ENCODE assay signal across 30 cellular contexts in the genomic region with DNA sequence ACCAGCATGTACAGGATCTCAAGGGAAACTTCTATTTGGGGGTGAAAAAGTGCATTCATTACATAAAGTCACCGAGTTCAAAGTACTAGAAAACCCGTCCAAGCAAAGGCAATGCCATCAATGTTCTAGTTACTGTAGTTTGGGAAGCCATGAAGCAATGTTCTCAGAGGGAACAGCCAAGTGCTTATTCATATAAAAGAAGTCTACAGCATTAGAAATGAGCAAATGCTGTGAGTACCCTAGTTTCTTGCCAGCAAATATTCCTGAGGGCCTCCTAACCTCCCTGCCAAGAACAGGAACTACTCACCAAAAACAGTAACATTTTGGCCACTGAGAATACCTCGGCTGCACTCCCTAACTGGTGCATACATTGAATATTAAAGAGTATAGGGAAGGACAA.
DNase-seq lines count a peak whose midpoint lies in the region; ATAC-seq and TF ChIP-seq lines count a peak whose summit lies in the region.
"Had no signal": no experiment of that assay in that cellular context is flagged by ENCODE, and none has a peak within 500 bp of the region (broad histone marks: within the 10 kb centered on the region; RNA-seq: fewer than 3 reads in every experiment).

No MANE protein-coding gene starts in this region.

- no peaks in the 10 kb centered on the region for H3F3A ChIP-seq in MM.1S (ENCODE audit: insufficient read depth, low read length)

- no peaks in the 10 kb centered on the region for H4K20me1 ChIP-seq in MM.1S (ENCODE audit: insufficient read depth, low read length)

- intact Hi-C loops in aorta (cut with DNase I) = no loop called here

- no peaks in the 10 kb centered on the region for H3K9me2 ChIP-seq in MM.1S (replicated peaks; ENCODE audit: insufficient read depth, low read length)

- H3K4me2 ChIP-seq in MM.1S (ENCODE audit: low read depth, low read length) = no peak overlapping the region
- H3K4me2 ChIP-seq: KMS-11 had no signal

- H2AFZ ChIP-seq in MM.1S (ENCODE audit: low read length) = no peak overlapping the region

- no peaks in the 10 kb centered on the region for H3K9me3 ChIP-seq in MM.1S (replicated peaks; ENCODE audit: insufficient read depth, low read length)
- H3K9me3 ChIP-seq in adipocyte (ENCODE audit: control insufficient read depth, low read length) = no peaks in the 10 kb centered on the region
- H3K9me3 ChIP-seq in aorta (ENCODE audit: control insufficient read depth, low read length) = no peaks in the 10 kb centered on the region
- H3K9me3 ChIP-seq: Caco-2 had no signal

- H3K27ac ChIP-seq in MM.1S (ENCODE audit: low read length) (no peak overlapping the region), aorta (ENCODE audit: low read depth in 1 of 2, low read length in 2 of 2) (no peak overlapping the region)
- H3K27ac ChIP-seq: C4-2B, HL-60, KMS-11 had no signal

- no peaks in the 10 kb centered on the region for H3K79me2 ChIP-seq in MM.1S (ENCODE audit: low read length)

- H3K4me1 ChIP-seq in MM.1S (ENCODE audit: low read length) (no peaks in the 10 kb centered on the region), adipocyte (ENCODE audit: control insufficient read depth, insufficient read depth, low read length) (peaks cover 20% of the 10 kb centered on the region), aorta (ENCODE audit: control insufficient read depth in 1 of 2, insufficient read depth in 2 of 2, low read length in 2 of 2) (no peaks in the 10 kb centered on the region)
- H3K4me1 ChIP-seq: Caco-2 had no signal

- 34 to 37% methylated on average over 3 of the region's 3 CpGs for WGBS in aorta, 2 donors

- H3K9ac ChIP-seq in MM.1S (ENCODE audit: low read length) (no peak overlapping the region), adipocyte (ENCODE audit: low read length) (no peak overlapping the region)
- H3K9ac ChIP-seq: KMS-11 had no signal

- H3K27me3 ChIP-seq in MM.1S (replicated peaks; ENCODE audit: insufficient read depth, low read length) (no peaks in the 10 kb centered on the region), adipocyte (replicated peaks; ENCODE audit: control insufficient read depth, insufficient read depth, low read length) (no peaks in the 10 kb centered on the region), aorta (ENCODE audit: control insufficient read depth in 1 of 2, insufficient read depth in 2 of 2, low read length in 1 of 2) (no peaks in the 10 kb centered on the region)

- H3K4me3 ChIP-seq in MM.1S (ENCODE audit: low read length) = no peak overlapping the region
- peak overlapping the region; percentile 46 for H3K4me3 ChIP-seq in adipocyte (ENCODE audit: low read length)
- no peak overlapping the region for H3K4me3 ChIP-seq in fibroblast of the aortic adventitia (ENCODE audit: low read depth, low read length)
- no peak overlapping the region for H3K4me3 ChIP-seq in aorta (ENCODE audit: low read length in 2 of 2)
- H3K4me3 ChIP-seq: GM12878 had no signal

- ATAC-seq in aorta (ENCODE audit: low FRiP score) = peak; percentile 11
- ATAC-seq: CD8-positive, alpha-beta T cell; GM12878 had no signal

- DNase-seq in MM.1S (peak; percentile 8), adipocyte (ENCODE audit: low read depth) (no peak), fibroblast of the aortic adventitia (ENCODE audit: low read depth) (peak; percentile 85), aorta (no peak), OCI-M1 (lab: John Stamatoyannopoulos, UW) (no peak), NCI-H748 treated with DMSO at 0.1 percent for 48 hours (lab: John Stamatoyannopoulos, UW) (no peak)
- no peak for DNase-seq in activated effector memory CD4-positive, alpha-beta T cell treated with Interleukin-2 at 50 U/mL for 16 hours
- DNase-seq: Caco-2; CD8-positive, alpha-beta T cell; DMS 273 treated with DMSO at 0.1 percent for 48 hours; DMS79; EL; GDM1; GOT3; HCEC 1CT; NCI-H1092; NCI-H1417 treated with DMSO at 0.1 percent for 48 hours; NCI-H187; NCI-H2081 treated with DMSO at 0.1 percent for 48 hours; NCI-H2171 treated with DMSO at 0.1 percent for 48 hours; NCI-H345; NCI-H524; NCI-H774; NK-92 treated with Interleukin-12 subunit alpha and Interleukin-12 subunit beta, amount 100 ng/mL, for 24 hours; RPMI8226; SHP77 treated with DMSO at 0.1 percent for 48 hours had no signal

- no peak for TF ChIP-seq CTCF in MM.1S (IDR thresholded peaks at IDR 0.05; ENCODE audit: low read length)
- TF ChIP-seq CTCF in fibroblast of the aortic adventitia (IDR thresholded peaks at IDR 0.05; ENCODE audit: insufficient read depth, low read length) = no peak

- H3K36me3 ChIP-seq in MM.1S (replicated peaks; ENCODE audit: insufficient read depth, low read length) (no peaks in the 10 kb centered on the region), adipocyte (ENCODE audit: control insufficient read depth, insufficient read depth, low read length, severe bottlenecking) (no peaks in the 10 kb centered on the region), aorta (ENCODE audit: control insufficient read depth in 1 of 2, insufficient read depth in 2 of 2, low read length in 1 of 2) (no peaks in the 10 kb centered on the region)

Comparison
In these comparisons a context has a peak if more than half of its experiments do, and no peak if none do; other contexts are left out.
1. DNase-seq: peak in MM.1S (single experiment) and fibroblast of the aortic adventitia (single experiment); none in adipocyte (single experiment), aorta (0 of 2), OCI-M1 (single experiment), activated effector memory CD4-positive, alpha-beta T cell treated with Interleukin-2 at 50 U/mL for 16 hours (single experiment) and NCI-H748 treated with DMSO at 0.1 percent for 48 hours (single experiment).